Comparison of ENCODE assay signal across 9 cellular contexts in the genomic region with DNA sequence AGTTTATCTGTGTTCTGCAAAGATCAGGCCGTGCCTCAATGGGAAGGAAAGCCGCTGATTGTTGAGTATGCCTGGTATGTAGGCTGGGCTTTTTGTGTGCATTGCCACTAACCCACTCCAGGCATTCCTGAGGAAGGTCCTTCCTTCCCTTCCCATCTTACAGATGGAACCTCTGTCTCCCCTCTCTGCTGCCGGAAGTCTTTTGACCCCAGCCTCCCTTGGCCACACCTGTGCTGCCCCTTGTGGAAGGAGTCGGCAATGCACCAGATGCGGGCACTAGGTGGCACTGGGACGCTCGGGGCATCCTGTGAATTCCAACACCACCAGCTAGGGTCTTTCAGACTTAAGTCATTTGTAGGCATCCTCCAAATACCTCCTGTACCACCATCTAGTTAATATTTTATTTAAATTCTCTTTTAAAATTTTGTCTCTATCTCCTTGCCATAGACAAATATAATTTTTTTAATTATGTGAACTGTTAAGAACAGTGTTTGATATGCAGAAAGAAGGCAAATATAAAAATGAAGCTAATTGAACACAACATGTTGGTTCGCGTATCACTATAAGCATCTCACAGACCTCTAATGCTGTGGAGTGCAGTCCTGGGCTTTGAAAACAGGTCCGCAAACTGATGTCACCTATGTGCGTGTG.
DNase-seq lines count a peak whose midpoint lies in the region; ATAC-seq and TF ChIP-seq lines count a peak whose summit lies in the region.
"Had no signal": no experiment of that assay in that cellular context is flagged by ENCODE, and none has a peak within 500 bp of the region (broad histone marks: within the 10 kb centered on the region; RNA-seq: fewer than 3 reads in every experiment).

No MANE protein-coding gene starts in this region.

- peaks cover 14% of the 10 kb centered on the region for H3K36me3 Mint-ChIP-seq in effector memory CD8-positive, alpha-beta T cell (ENCODE audit: insufficient read depth)

- no peaks in the 10 kb centered on the region for H4K20me1 ChIP-seq in osteoblast (ENCODE audit: insufficient read depth, low read length)

- no peak overlapping the region for H3K27ac ChIP-seq in osteoblast (ENCODE audit: low read depth, low read length)
- H3K27ac ChIP-seq: pancreas had no signal

- no peak overlapping the region for H3K4me2 ChIP-seq in osteoblast (ENCODE audit: insufficient read depth, low read length)

- H3K79me2 ChIP-seq in osteoblast (ENCODE audit: insufficient read depth, low read length) = peaks cover 7% of the 10 kb centered on the region

- H3K4me1 Mint-ChIP-seq in effector memory CD8-positive, alpha-beta T cell (ENCODE audit: low read depth in 2 of 2) = peaks cover 67 to 77% of the 10 kb centered on the region in 2 donors

- H3K4me3 Mint-ChIP-seq in effector memory CD8-positive, alpha-beta T cell = peak overlapping the region; percentile 17 to 25

- no peak for ATAC-seq in effector memory CD8-positive, alpha-beta T cell (replicated peaks)
- no peak for ATAC-seq in GM18858 (IDR thresholded peaks at IDR 0.05; ENCODE audit: unreplicated experiment)

- H3K27ac Mint-ChIP-seq in effector memory CD8-positive, alpha-beta T cell = peak overlapping the region; percentile 49 to 99

- no peaks in the 10 kb centered on the region for H3K9me3 ChIP-seq in osteoblast (ENCODE audit: low read depth, low read length)
- H3K9me3 ChIP-seq: pancreas had no signal

- intact Hi-C loops in posterior vena cava (cut with DNase I) = no loop called here

- H3K4me3 ChIP-seq in osteoblast (ENCODE audit: insufficient read depth, low read length) = no peak overlapping the region
- H3K4me3 ChIP-seq: pancreas had no signal

- no peaks in the 10 kb centered on the region for H3K9me3 Mint-ChIP-seq in effector memory CD8-positive, alpha-beta T cell

- H3K27me3 ChIP-seq in osteoblast (ENCODE audit: insufficient read depth, low read length) = no peaks in the 10 kb centered on the region
- H3K27me3 ChIP-seq: pancreas had no signal

- DNase-seq in COLO829 (ENCODE audit: low spot score) (peak; percentile 20), Kasumi-1 (lab: John Stamatoyannopoulos, UW) (peak; percentile 15 to 47), osteoblast (ENCODE audit: insufficient read length, low spot score, missing footprints) (no peak), NCI-H774 (lab: John Stamatoyannopoulos, UW) (no peak), posterior vena cava (ENCODE audit: low spot score) (no peak)
- peak; percentile 28 to 56 for DNase-seq in activated CD4-positive, alpha-beta T cell treated with anti-CD3 and anti-CD28 coated beads, Interleukin-2, amount 50 U/mL, for 24 hours (ENCODE audit: low read depth in 1 of 2, low spot score in 1 of 2)
- DNase-seq in effector memory CD8-positive, alpha-beta T cell = peak; percentile 40 to 48 (median 43)
- DNase-seq: pancreas had no signal

- no peak overlapping the region for H2AFZ ChIP-seq in osteoblast (ENCODE audit: low read length)

- TF ChIP-seq CTCF in osteoblast (IDR thresholded peaks at IDR 0.05; ENCODE audit: extremely low read depth, low read depth, low read length) = peak; percentile 73

- peaks cover 10% of the 10 kb centered on the region for H3K4me1 ChIP-seq in osteoblast (ENCODE audit: insufficient read depth, low read length)
- H3K4me1 ChIP-seq: pancreas had no signal

- no peaks in the 10 kb centered on the region for H3K27me3 Mint-ChIP-seq in effector memory CD8-positive, alpha-beta T cell

- no peaks in the 10 kb centered on the region for H3K36me3 ChIP-seq in osteoblast (ENCODE audit: insufficient read depth, low read length)
- H3K36me3 ChIP-seq: pancreas had no signal

Comparison
In these comparisons a context has a peak if more than half of its experiments do, and no peak if none do; other contexts are left out.
1. DNase-seq: peak in COLO829 (single experiment), Kasumi-1 (2 of 2), activated CD4-positive, alpha-beta T cell treated with anti-CD3 and anti-CD28 coated beads, Interleukin-2, amount 50 U/mL, for 24 hours (2 of 2) and effector memory CD8-positive, alpha-beta T cell (3 of 3); none in osteoblast (single experiment), NCI-H774 (single experiment) and posterior vena cava (single experiment).